Comparison of ENCODE assay signal across 8 cellular contexts in genomic region chr11:46537851-46538295, GRCh38. TPM values are rescaled to one million over a fixed set of nuclear protein-coding genes. Genes with fewer than 3 reads are reported as not detected.
DNase-seq lines count a peak whose midpoint lies in the region; ATAC-seq and TF ChIP-seq lines count a peak whose summit lies in the region.

No MANE protein-coding gene starts in this region.

- DNase-seq in AG08395 (ENCODE audit: low spot score), result peak; percentile 81
- DNase-seq in GM19238 (ENCODE audit: insufficient read length, low spot score), result peak; percentile 56
- peak; percentile 65 to 94 (median 78) for DNase-seq in NCI-H1417 (lab: John Stamatoyannopoulos, UW)
- DNase-seq in SKM-1 (lab: John Stamatoyannopoulos, UW; ENCODE audit: unreplicated experiment), result peak; percentile 71
- DNase-seq in activated naive CD8-positive, alpha-beta T cell treated with anti-CD3 and anti-CD28 coated beads, Interleukin-2, amount 10 ng/mL, durations not matched to agents 7 days and 5 days, result peak; percentile 44
- DNase-seq in heart left ventricle, result peak in 4 of 5 donors; percentile 53 to 63 (median 60)
- peak; percentile 70 for DNase-seq in prostate gland (ENCODE audit: low spot score)

- intact Hi-C loops in heart left ventricle (cut with DNase I), result loop anchor here in 8 of 10 donors (1.0 to 10.0 kb wide), 8 partner anchors 53 to 303 kb away; partner anchors contain the start of gene CHRM4 (in 3 of the 8)
- intact Hi-C loops in prostate gland (cut with DNase I), result loop anchor here (5.0 kb wide), 2 partner anchors 91 to 146 kb away; partner anchors contain the start of gene CHRM4

- peak; percentile 90 for ATAC-seq in activated naive CD8-positive, alpha-beta T cell treated with anti-CD3 and anti-CD28 coated beads, Interleukin-2, amount 10 ng/mL, durations not matched to agents 7 days and 5 days (ENCODE audit: low read depth)
- peak; percentile 46 to 78 (median 74) for ATAC-seq in heart left ventricle
- no peak for ATAC-seq in GM18519 (IDR thresholded peaks at IDR 0.05; ENCODE audit: low FRiP score, unreplicated experiment)

- TF ChIP-seq POLR2A in heart left ventricle (IDR thresholded peaks at IDR 0.05), result no peak
- no peak for TF ChIP-seq POLR2A in prostate gland (IDR thresholded peaks at IDR 0.05)

- POLR2A ChIA-PET in activated naive CD8-positive, alpha-beta T cell treated with anti-CD3 and anti-CD28 coated beads, Interleukin-2, amount 10 ng/mL, durations not matched to agents 7 days and 5 days (lab: Charles Lee), result no interaction called here

- peaks cover 9% of the 10 kb centered on the region for H3K36me3 Mint-ChIP-seq in activated naive CD8-positive, alpha-beta T cell treated with anti-CD3 and anti-CD28 coated beads, Interleukin-2, amount 10 ng/mL, durations not matched to agents 7 days and 5 days

- H3K4me1 ChIP-seq in heart left ventricle (peaks cover 0 to 26% (median 8%) of the 10 kb centered on the region in 12 donors), prostate gland (replicated peaks) (no peaks in the 10 kb centered on the region)

- H3K36me3 ChIP-seq in heart left ventricle (peaks cover 0 to 41% (median 28%) of the 10 kb centered on the region in 9 donors), prostate gland (no peaks in the 10 kb centered on the region)

- H3K4me3 ChIP-seq in heart left ventricle (no peak overlapping the region), prostate gland (no peak overlapping the region)

- H3K4me3 Mint-ChIP-seq in activated naive CD8-positive, alpha-beta T cell treated with anti-CD3 and anti-CD28 coated beads, Interleukin-2, amount 10 ng/mL, durations not matched to agents 7 days and 5 days, result no peak overlapping the region

- H3K9me3 ChIP-seq in heart left ventricle, result no peaks in the 10 kb centered on the region
- no peaks in the 10 kb centered on the region for H3K9me3 ChIP-seq in prostate gland

- no peaks in the 10 kb centered on the region for H3K27me3 Mint-ChIP-seq in activated naive CD8-positive, alpha-beta T cell treated with anti-CD3 and anti-CD28 coated beads, Interleukin-2, amount 10 ng/mL, durations not matched to agents 7 days and 5 days

- H3K27ac ChIP-seq in heart left ventricle (no peak overlapping the region), prostate gland (no peak overlapping the region)

- no peaks in the 10 kb centered on the region for H3K9me3 Mint-ChIP-seq in activated naive CD8-positive, alpha-beta T cell treated with anti-CD3 and anti-CD28 coated beads, Interleukin-2, amount 10 ng/mL, durations not matched to agents 7 days and 5 days

- peaks cover 8% of the 10 kb centered on the region for H3K4me1 Mint-ChIP-seq in activated naive CD8-positive, alpha-beta T cell treated with anti-CD3 and anti-CD28 coated beads, Interleukin-2, amount 10 ng/mL, durations not matched to agents 7 days and 5 days

- peak; percentile 80 to 94 (median 90) for TF ChIP-seq CTCF in heart left ventricle (IDR thresholded peaks at IDR 0.05)
- peak; percentile 58 to 83 (median 80) for TF ChIP-seq CTCF in prostate gland (IDR thresholded peaks at IDR 0.05)

- WGBS in heart left ventricle, 4 donors, result 43 to 53% (median 46%) methylated on average over 3 of the region's 3 CpGs
- 50% methylated on average over 3 of the region's 3 CpGs for WGBS in prostate gland

- no peak overlapping the region for H3K27ac Mint-ChIP-seq in activated naive CD8-positive, alpha-beta T cell treated with anti-CD3 and anti-CD28 coated beads, Interleukin-2, amount 10 ng/mL, durations not matched to agents 7 days and 5 days

- H3K27me3 ChIP-seq in heart left ventricle (no peaks in the 10 kb centered on the region), prostate gland (replicated peaks; ENCODE audit: insufficient read depth) (no peaks in the 10 kb centered on the region)

RNA-seq across cellular contexts. Expression of gene AMBRA1, which starts 56.0 kb away (rescaled TPM):
- 10 to 100 TPM; 39.1 to 40.5 TPM for total RNA-seq in activated naive CD8-positive, alpha-beta T cell treated with anti-CD3 and anti-CD28 coated beads, Interleukin-2, amount 10 ng/mL, durations not matched to agents 7 days and 5 days
- total RNA-seq in heart left ventricle (10 to 100 TPM; 13.3 to 23.5 (median 16.7) TPM), prostate gland (10 to 100 TPM; 56.2 to 60.7 TPM)
- polyA plus RNA-seq in heart left ventricle, result 10 to 100 TPM in 1 of 2 donors, 1 to 10 TPM in 1; 5.6 to 11.0 TPM
